Comparison of ENCODE assay signal across 27 cellular contexts in the genomic region with DNA sequence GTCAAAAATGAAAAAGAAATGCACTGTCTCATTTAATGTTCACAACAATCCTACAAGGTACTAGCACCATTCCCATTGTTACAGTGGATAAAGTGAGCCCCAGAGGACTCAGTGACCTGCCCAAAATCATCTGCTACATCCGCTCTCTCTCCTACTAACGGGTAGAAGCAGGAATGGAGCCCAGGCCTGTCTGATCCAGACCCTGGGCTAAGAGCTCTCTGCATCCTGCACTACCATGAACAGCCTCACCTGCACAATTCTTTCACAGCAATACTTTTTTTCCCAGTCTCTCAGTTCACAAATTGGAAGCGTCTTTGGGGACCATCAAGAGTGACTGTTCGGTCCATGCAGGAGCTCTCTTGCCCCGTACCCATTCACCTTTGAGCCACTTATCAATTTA. TPM values are rescaled to one million over a fixed set of nuclear protein-coding genes. Genes with fewer than 3 reads are reported as not detected.
"Had no signal": no experiment of that assay in that cellular context is flagged by ENCODE, and none has a peak within 500 bp of the region (broad histone marks: within the 10 kb centered on the region; RNA-seq: fewer than 3 reads in every experiment).

No MANE protein-coding gene starts in this region.

- H3K4me1 ChIP-seq: foreskin keratinocyte, left lung, neural progenitor cell, parathyroid adenoma, prostate gland had no signal

- H3K4me3 Mint-ChIP-seq: dendritic cell treated with granulocyte-macrophage colony-stimulating factor and Interleukin-4, amounts not matched to agents 40 ng/mL and 50 ng/mL, for 4 days; endodermal cell; naive thymus-derived CD4-positive, alpha-beta T cell; nephron; neural progenitor cell; stimulated activated memory B cell treated with anti-CD40 and anti-IgM and Interleukin-4, amounts not matched to agents 10 μg/mL and 1 μg/mL and 100 μg/mL, for 72 hours had no signal

- H3K9me3 ChIP-seq: esophagus muscularis mucosa, gastroesophageal sphincter, heart right ventricle, left lung, prostate gland, right atrium auricular region, sigmoid colon, spleen, testis, tibial artery, upper lobe of left lung had no signal

- H3K9me3 Mint-ChIP-seq: dendritic cell treated with granulocyte-macrophage colony-stimulating factor and Interleukin-4, amounts not matched to agents 40 ng/mL and 50 ng/mL, for 4 days; endodermal cell; naive thymus-derived CD4-positive, alpha-beta T cell; nephron; neural progenitor cell; stimulated activated memory B cell treated with anti-CD40 and anti-IgM and Interleukin-4, amounts not matched to agents 10 μg/mL and 1 μg/mL and 100 μg/mL, for 72 hours had no signal

- H3K27ac ChIP-seq: esophagus muscularis mucosa, foreskin keratinocyte, gastroesophageal sphincter, heart right ventricle, left lung, neural progenitor cell, parathyroid adenoma, right atrium auricular region, sigmoid colon, spleen, tibial artery, upper lobe of left lung had no signal

- H3K27ac Mint-ChIP-seq: dendritic cell treated with granulocyte-macrophage colony-stimulating factor and Interleukin-4, amounts not matched to agents 40 ng/mL and 50 ng/mL, for 4 days; endodermal cell; naive thymus-derived CD4-positive, alpha-beta T cell; nephron; neural progenitor cell; stimulated activated memory B cell treated with anti-CD40 and anti-IgM and Interleukin-4, amounts not matched to agents 10 μg/mL and 1 μg/mL and 100 μg/mL, for 72 hours had no signal

- H3K27me3 ChIP-seq: esophagus muscularis mucosa, foreskin keratinocyte, gastroesophageal sphincter, heart right ventricle, left lung, neural progenitor cell, right atrium auricular region, sigmoid colon, spleen, testis, tibial artery, upper lobe of left lung had no signal

- DNase-seq: effector CD8-positive, alpha-beta T cell; endodermal cell; foreskin keratinocyte; heart right ventricle; hippocampal formation; left cardiac atrium; left lung; mesenchymal stem cell; midbrain; naive thymus-derived CD4-positive, alpha-beta T cell; sigmoid colon; spleen; stimulated activated CD4-positive, alpha-beta T cell treated with anti-CD3 and anti-CD28 coated beads, Interleukin-4, amount 100 ng/mL, for 4 hours; stimulated activated naive CD8-positive, alpha-beta T cell treated with anti-CD3 and anti-CD28 coated beads, Interleukin-15, Interleukin-2, amounts not matched to agents 100 U/mL and 50 U/mL, for 24 hours; substantia nigra; testis; tibial artery; upper lobe of left lung had no signal

- H3K36me3 ChIP-seq: esophagus muscularis mucosa, gastroesophageal sphincter, heart right ventricle, left lung, neural progenitor cell, prostate gland, right atrium auricular region, sigmoid colon, spleen, tibial artery, upper lobe of left lung had no signal

- H3K27me3 Mint-ChIP-seq: dendritic cell treated with granulocyte-macrophage colony-stimulating factor and Interleukin-4, amounts not matched to agents 40 ng/mL and 50 ng/mL, for 4 days had no signal

- H3K4me1 Mint-ChIP-seq: stimulated activated memory B cell treated with anti-CD40 and anti-IgM and Interleukin-4, amounts not matched to agents 10 μg/mL and 1 μg/mL and 100 μg/mL, for 72 hours had no signal

- ATAC-seq: foreskin keratinocyte; gastroesophageal sphincter; heart right ventricle; left cardiac atrium; left lung; naive thymus-derived CD4-positive, alpha-beta T cell; stimulated activated memory B cell treated with anti-CD40 and anti-IgM and Interleukin-4, amounts not matched to agents 10 μg/mL and 1 μg/mL and 100 μg/mL, for 72 hours; stimulated activated naive CD8-positive, alpha-beta T cell treated with anti-CD3 and anti-CD28 coated beads, Interleukin-15, Interleukin-2, amounts not matched to agents 100 U/mL and 50 U/mL, for 24 hours had no signal

- H3K4me3 ChIP-seq: esophagus muscularis mucosa, gastroesophageal sphincter, heart right ventricle, left lung, neural progenitor cell, prostate gland, right atrium auricular region, sigmoid colon, spleen, testis, tibial artery, upper lobe of left lung had no signal

- H3K36me3 Mint-ChIP-seq: naive thymus-derived CD4-positive, alpha-beta T cell; neural progenitor cell; stimulated activated memory B cell treated with anti-CD40 and anti-IgM and Interleukin-4, amounts not matched to agents 10 μg/mL and 1 μg/mL and 100 μg/mL, for 72 hours had no signal

RNA-seq across cellular contexts. Expression of a gene that starts 31.2 kb away (rescaled TPM):
- polyA plus RNA-seq: naive thymus-derived CD4-positive, alpha-beta T cell had no signal
